ENCODE assay signal across 7 cellular contexts in the genomic region with DNA sequence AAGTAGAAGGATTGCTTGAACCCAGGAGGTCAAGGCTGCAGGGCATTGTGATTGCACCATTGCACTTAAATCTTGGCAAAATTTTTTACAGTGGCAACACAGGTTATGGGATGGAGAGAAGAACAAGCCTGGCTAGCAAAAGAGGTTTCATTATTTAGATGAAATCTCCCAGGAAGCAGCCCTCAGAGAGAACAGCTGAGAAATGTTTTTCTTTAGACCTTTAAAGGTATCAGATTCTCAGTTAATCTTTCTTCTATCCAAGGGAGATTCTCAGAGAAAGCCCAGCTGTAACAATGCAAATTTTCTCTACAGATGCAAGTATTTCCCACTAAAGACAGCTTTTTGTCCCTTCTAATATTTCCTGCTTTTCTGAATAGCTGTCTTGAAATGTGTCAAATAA. TPM values are rescaled to one million over a fixed set of nuclear protein-coding genes. Genes with fewer than 3 reads are reported as not detected.
DNase-seq lines count a peak whose midpoint lies in the region; ATAC-seq and TF ChIP-seq lines count a peak whose summit lies in the region.
"Not testable (repeated sequence)": the region's sequence is repeated elsewhere in the genome, so short reads cannot be mapped to it uniquely, and the experiment has no call there.

No MANE protein-coding gene starts in this region.

- not testable (repeated sequence) for H3K27me3 ChIP-seq in breast epithelium; left lung; skeletal muscle tissue (ENCODE audit: control insufficient read depth in 3 of 3, insufficient read depth in 3 of 3, low read length in 3 of 3); transverse colon

- not testable (repeated sequence) for TF ChIP-seq POLR2A in breast epithelium (IDR thresholded peaks at IDR 0.05); transverse colon (IDR thresholded peaks at IDR 0.05)

- not testable (repeated sequence) for H3K4me3 ChIP-seq in breast epithelium; left lung; skeletal muscle tissue (ENCODE audit: low read length in 3 of 3); transverse colon

- intact Hi-C loops in breast epithelium (cut with DNase I; ENCODE audit: low total_unique reads); left lung (cut with DNase I); transverse colon (cut with DNase I; ENCODE audit: low total_unique reads): not testable (repeated sequence)

- TF ChIP-seq EP300 in transverse colon (IDR thresholded peaks at IDR 0.05; ENCODE audit: low read depth): not testable (repeated sequence)

- not testable (repeated sequence) for H3K27me3 Mint-ChIP-seq in nephron (ENCODE audit: low read depth)

- peaks cover 15% of the 10 kb centered on the region for H3K4me1 Mint-ChIP-seq in nephron

- H3K9me3 Mint-ChIP-seq in nephron: not testable (repeated sequence)

- not testable (repeated sequence) for H3K4me1 ChIP-seq in breast epithelium
- peaks cover 3 to 11% of the 10 kb centered on the region in 2 donors for H3K4me1 ChIP-seq in left lung
- peaks cover 13 to 25% (median 15%) of the 10 kb centered on the region in 3 donors for H3K4me1 ChIP-seq in skeletal muscle tissue (ENCODE audit: control insufficient read depth in 3 of 3, insufficient read depth in 3 of 3, low read length in 3 of 3)
- peaks cover 4 to 38% (median 14%) of the 10 kb centered on the region in 4 donors for H3K4me1 ChIP-seq in transverse colon

- H3K36me3 ChIP-seq in breast epithelium; left lung; skeletal muscle tissue (ENCODE audit: control insufficient read depth in 3 of 3, insufficient read depth in 3 of 3, low read length in 3 of 3); transverse colon: not testable (repeated sequence)

- not testable (repeated sequence) for H3K9ac ChIP-seq in skeletal muscle tissue (ENCODE audit: low read depth in 1 of 3, low read length in 3 of 3)

- H3K36me3 Mint-ChIP-seq in nephron (ENCODE audit: low read depth): not testable (repeated sequence)

- H3K27ac ChIP-seq in breast epithelium (peak overlapping the region; percentile 57 to 79), left lung (peak overlapping the region in 1 of 2 donors; percentile 48), skeletal muscle tissue (ENCODE audit: low read depth, low read length) (peak overlapping the region; percentile 39), transverse colon (peak overlapping the region; percentile 9 to 48 (median 28))

- DNase-seq in LHCN-M2 (ENCODE audit: low read depth) (peak; percentile 45), fibroblast of peridontal ligament (ENCODE audit: extremely low read depth) (peak; percentile 5)
- not testable (repeated sequence) for DNase-seq in breast epithelium (ENCODE audit: low spot score in 2 of 2); left lung; transverse colon

- peak overlapping the region; percentile 44 to 80 (median 60) for H3K27ac Mint-ChIP-seq in nephron

- in situ Hi-C loops in transverse colon (cut with MboI; ENCODE audit: low pct_ligation_motif_present in 1 of 4, low pct_unique_long_range_greater_than_20kb in 1 of 4, low sequenced_read_pairs in 3 of 4): not testable (repeated sequence)

- not testable (repeated sequence) for H3K4me3 Mint-ChIP-seq in nephron

- not testable (repeated sequence) for TF ChIP-seq CTCF in breast epithelium (IDR thresholded peaks at IDR 0.05); left lung (IDR thresholded peaks at IDR 0.05); nephron (IDR thresholded peaks at IDR 0.05; ENCODE audit: unreplicated experiment in 3 of 3); transverse colon (IDR thresholded peaks at IDR 0.05)

- H3K9me3 ChIP-seq in breast epithelium; left lung; skeletal muscle tissue (ENCODE audit: control insufficient read depth in 3 of 3, low read length in 3 of 3); transverse colon: not testable (repeated sequence)

- peak; percentile 2 for ATAC-seq in left lung

RNA-seq across cellular contexts. Expression of a gene that starts 19.8 kb away (rescaled TPM):
- 42.6 and 56.1 TPM in 2 replicates for total RNA-seq in LHCN-M2 (2014; rRNA removed)
- polyA plus RNA-seq in LHCN-M2 (2012): 42.0 TPM
- 100 to 1,000 TPM in 1 of 3 donors, 10 to 100 TPM in 2; 24.1 to 214 (median 31.5) TPM for total RNA-seq in breast epithelium
- total RNA-seq in left lung: 10 to 100 TPM; 21.0 to 92.2 TPM
- total RNA-seq in skeletal muscle tissue: 9.9 TPM
- 10 to 100 TPM in 3 of 4 donors, 1 to 10 TPM in 1; 3.0 to 20.5 (median 14.2) TPM for total RNA-seq in transverse colon
